1 cellular context compared by ENCODE assay signal in the genomic region with DNA sequence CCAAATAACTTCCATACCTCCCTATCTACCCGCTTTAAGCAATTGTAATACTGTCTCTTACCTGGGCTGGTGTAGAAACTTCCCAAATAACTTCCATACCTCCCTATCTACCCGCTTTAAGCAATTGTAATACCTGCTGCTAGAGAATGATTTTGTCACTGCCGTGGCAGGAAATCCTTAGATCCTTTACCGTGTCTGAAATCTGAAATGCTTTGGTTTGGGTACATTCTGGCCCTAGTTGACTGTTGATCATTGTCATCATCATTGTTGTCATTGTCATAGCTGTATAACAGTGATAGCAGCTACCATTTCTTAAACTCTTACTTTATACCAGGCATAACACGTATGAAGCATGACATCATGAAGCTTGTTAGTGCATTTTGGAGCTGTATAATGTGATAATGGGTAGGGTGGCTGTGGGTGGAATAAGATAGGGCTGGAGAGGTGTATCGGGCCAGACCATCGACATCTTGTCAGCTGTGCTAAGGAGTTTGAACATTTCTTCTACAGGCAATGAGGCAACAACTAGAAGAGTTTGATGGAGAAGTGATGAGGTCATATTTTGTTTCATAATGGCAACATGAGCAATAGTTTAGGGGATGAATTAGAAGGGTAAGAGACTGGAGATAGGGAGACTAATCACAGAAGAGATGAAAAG.
TF ChIP-seq lines count a peak whose summit lies in the region.

No MANE protein-coding gene starts in this region.

TF ChIP-seq in K562, 482 proteins besides CTCF, POLR2A, EP300 and RAD21 (continued from another document and continues in another):
- TF ChIP-seq, protein P1, sequence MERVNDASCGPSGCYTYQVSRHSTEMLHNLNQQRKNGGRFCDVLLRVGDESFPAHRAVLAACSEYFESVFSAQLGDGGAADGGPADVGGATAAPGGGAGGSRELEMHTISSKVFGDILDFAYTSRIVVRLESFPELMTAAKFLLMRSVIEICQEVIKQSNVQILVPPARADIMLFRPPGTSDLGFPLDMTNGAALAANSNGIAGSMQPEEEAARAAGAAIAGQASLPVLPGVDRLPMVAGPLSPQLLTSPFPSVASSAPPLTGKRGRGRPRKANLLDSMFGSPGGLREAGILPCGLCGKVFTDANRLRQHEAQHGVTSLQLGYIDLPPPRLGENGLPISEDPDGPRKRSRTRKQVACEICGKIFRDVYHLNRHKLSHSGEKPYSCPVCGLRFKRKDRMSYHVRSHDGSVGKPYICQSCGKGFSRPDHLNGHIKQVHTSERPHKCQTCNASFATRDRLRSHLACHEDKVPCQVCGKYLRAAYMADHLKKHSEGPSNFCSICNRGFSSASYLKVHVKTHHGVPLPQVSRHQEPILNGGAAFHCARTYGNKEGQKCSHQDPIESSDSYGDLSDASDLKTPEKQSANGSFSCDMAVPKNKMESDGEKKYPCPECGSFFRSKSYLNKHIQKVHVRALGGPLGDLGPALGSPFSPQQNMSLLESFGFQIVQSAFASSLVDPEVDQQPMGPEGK (CRISPR knock-in tag; IDR thresholded peaks at IDR 0.05; ENCODE audit: borderline replicate concordance) = no peak
- TF ChIP-seq POU5F1 (IDR thresholded peaks at IDR 0.05; ENCODE audit: borderline replicate concordance, low read depth, low read length, partially characterized antibody) (no peak), SMC3 (conservative IDR thresholded peaks at IDR 0.05; ENCODE audit: insufficient read depth, low read depth, low read length) (no peak), SMARCA4 (IDR thresholded peaks at IDR 0.05) (peak; percentile 39; the same call in 1 of the 2 replicates), ZNF134 (CRISPR knock-in tag; conservative IDR thresholded peaks at IDR 0.05) (no peak), TEAD4 (IDR thresholded peaks at IDR 0.05; ENCODE audit: low read length) (peak; percentile 81), TEAD4 (CRISPR knock-in tag; IDR thresholded peaks at IDR 0.05; ENCODE audit: borderline replicate concordance) (no peak), SIN3A (IDR thresholded peaks at IDR 0.05; ENCODE audit: borderline replicate concordance in 2 of 2, control insufficient read depth in 1 of 2, low read depth in 2 of 2, low read length in 2 of 2) (no peak), NCOA1 (IDR thresholded peaks at IDR 0.05; ENCODE audit: low read depth) (peak; percentile 66; the same call in 1 of the 2 replicates), SRSF1 (IDR thresholded peaks at IDR 0.05; ENCODE audit: low read depth, low read length) (no peak), NFIC (IDR thresholded peaks at IDR 0.05) (peak; percentile 30; the same call in 1 of the 2 replicates), SAP30 (IDR thresholded peaks at IDR 0.05; ENCODE audit: borderline replicate concordance, insufficient read depth, low read depth, low read length, poor library complexity, severe bottlenecking) (no peak), TOE1 (IDR thresholded peaks at IDR 0.05; ENCODE audit: borderline replicate concordance) (no peak), TOE1 (CRISPR knock-in tag; IDR thresholded peaks at IDR 0.05; ENCODE audit: borderline replicate concordance, low read depth) (no peak), NCOR1 (IDR thresholded peaks at IDR 0.05) (peak; percentile 74), CREM (IDR thresholded peaks at IDR 0.05; ENCODE audit: low read depth) (peak; percentile 59), ZNF175 (CRISPR knock-in tag; IDR thresholded peaks at IDR 0.05; ENCODE audit: low read depth) (no peak), MAFK (IDR thresholded peaks at IDR 0.05; ENCODE audit: low read length) (no peak), CEBPB (tag; IDR thresholded peaks at IDR 0.05) (peak; percentile 67), KDM1A (IDR thresholded peaks at IDR 0.05) (0 out of 4 replicates have a peak, but pooled peaks of 1 of the 2 experiments have one; percentile 12), NFXL1 (CRISPR knock-in tag; IDR thresholded peaks at IDR 0.05) (no peak), RBM15 (IDR thresholded peaks at IDR 0.05; ENCODE audit: insufficient read depth, low read length) (no peak), HSF4 (CRISPR knock-in tag; IDR thresholded peaks at IDR 0.05; ENCODE audit: borderline replicate concordance) (no peak), EP400 (IDR thresholded peaks at IDR 0.05) (no peak), ATF1 (CRISPR knock-in tag; IDR thresholded peaks at IDR 0.05) (no peak), ATF1 (tag; IDR thresholded peaks at IDR 0.05) (peak; percentile 67), FOXA1 (IDR thresholded peaks at IDR 0.05; ENCODE audit: borderline replicate concordance) (no peak), BCOR (IDR thresholded peaks at IDR 0.05) (no peak), HDAC2 (IDR thresholded peaks at IDR 0.05) (peak; percentile 24; the same call in 1 of the 2 replicates), ZNF431 (CRISPR knock-in tag; IDR thresholded peaks at IDR 0.05) (no peak), SAFB (IDR thresholded peaks at IDR 0.05; ENCODE audit: borderline replicate concordance, low read depth, low read length) (no peak), SLC30A9 (CRISPR knock-in tag; IDR thresholded peaks at IDR 0.05) (no peak), TAF9B (IDR thresholded peaks at IDR 0.05; ENCODE audit: partially characterized antibody) (peak; percentile 49), ZC3H4 (CRISPR knock-in tag; IDR thresholded peaks at IDR 0.05; ENCODE audit: borderline replicate concordance) (no peak), ZNF668 (CRISPR knock-in tag; IDR thresholded peaks at IDR 0.05) (no peak)
- TF ChIP-seq, protein P2, sequence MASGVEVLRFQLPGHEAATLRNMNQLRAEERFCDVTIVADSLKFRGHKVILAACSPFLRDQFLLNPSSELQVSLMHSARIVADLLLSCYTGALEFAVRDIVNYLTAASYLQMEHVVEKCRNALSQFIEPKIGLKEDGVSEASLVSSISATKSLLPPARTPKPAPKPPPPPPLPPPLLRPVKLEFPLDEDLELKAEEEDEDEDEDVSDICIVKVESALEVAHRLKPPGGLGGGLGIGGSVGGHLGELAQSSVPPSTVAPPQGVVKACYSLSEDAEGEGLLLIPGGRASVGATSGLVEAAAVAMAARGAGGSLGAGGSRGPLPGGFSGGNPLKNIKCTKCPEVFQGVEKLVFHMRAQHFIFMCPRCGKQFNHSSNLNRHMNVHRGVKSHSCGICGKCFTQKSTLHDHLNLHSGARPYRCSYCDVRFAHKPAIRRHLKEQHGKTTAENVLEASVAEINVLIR (CRISPR knock-in tag; IDR thresholded peaks at IDR 0.05) = no peak
- TF ChIP-seq, protein P3, sequence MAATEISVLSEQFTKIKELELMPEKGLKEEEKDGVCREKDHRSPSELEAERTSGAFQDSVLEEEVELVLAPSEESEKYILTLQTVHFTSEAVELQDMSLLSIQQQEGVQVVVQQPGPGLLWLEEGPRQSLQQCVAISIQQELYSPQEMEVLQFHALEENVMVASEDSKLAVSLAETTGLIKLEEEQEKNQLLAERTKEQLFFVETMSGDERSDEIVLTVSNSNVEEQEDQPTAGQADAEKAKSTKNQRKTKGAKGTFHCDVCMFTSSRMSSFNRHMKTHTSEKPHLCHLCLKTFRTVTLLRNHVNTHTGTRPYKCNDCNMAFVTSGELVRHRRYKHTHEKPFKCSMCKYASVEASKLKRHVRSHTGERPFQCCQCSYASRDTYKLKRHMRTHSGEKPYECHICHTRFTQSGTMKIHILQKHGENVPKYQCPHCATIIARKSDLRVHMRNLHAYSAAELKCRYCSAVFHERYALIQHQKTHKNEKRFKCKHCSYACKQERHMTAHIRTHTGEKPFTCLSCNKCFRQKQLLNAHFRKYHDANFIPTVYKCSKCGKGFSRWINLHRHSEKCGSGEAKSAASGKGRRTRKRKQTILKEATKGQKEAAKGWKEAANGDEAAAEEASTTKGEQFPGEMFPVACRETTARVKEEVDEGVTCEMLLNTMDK (IDR thresholded peaks at IDR 0.05; ENCODE audit: borderline replicate concordance, insufficient read depth, low read depth, low read length, poor library complexity, severe bottlenecking) = no peak
- TF ChIP-seq, protein P4, sequence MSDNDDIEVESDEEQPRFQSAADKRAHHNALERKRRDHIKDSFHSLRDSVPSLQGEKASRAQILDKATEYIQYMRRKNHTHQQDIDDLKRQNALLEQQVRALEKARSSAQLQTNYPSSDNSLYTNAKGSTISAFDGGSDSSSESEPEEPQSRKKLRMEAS (CRISPR knock-in tag; IDR thresholded peaks at IDR 0.05) = no peak
- TF ChIP-seq, protein P5, sequence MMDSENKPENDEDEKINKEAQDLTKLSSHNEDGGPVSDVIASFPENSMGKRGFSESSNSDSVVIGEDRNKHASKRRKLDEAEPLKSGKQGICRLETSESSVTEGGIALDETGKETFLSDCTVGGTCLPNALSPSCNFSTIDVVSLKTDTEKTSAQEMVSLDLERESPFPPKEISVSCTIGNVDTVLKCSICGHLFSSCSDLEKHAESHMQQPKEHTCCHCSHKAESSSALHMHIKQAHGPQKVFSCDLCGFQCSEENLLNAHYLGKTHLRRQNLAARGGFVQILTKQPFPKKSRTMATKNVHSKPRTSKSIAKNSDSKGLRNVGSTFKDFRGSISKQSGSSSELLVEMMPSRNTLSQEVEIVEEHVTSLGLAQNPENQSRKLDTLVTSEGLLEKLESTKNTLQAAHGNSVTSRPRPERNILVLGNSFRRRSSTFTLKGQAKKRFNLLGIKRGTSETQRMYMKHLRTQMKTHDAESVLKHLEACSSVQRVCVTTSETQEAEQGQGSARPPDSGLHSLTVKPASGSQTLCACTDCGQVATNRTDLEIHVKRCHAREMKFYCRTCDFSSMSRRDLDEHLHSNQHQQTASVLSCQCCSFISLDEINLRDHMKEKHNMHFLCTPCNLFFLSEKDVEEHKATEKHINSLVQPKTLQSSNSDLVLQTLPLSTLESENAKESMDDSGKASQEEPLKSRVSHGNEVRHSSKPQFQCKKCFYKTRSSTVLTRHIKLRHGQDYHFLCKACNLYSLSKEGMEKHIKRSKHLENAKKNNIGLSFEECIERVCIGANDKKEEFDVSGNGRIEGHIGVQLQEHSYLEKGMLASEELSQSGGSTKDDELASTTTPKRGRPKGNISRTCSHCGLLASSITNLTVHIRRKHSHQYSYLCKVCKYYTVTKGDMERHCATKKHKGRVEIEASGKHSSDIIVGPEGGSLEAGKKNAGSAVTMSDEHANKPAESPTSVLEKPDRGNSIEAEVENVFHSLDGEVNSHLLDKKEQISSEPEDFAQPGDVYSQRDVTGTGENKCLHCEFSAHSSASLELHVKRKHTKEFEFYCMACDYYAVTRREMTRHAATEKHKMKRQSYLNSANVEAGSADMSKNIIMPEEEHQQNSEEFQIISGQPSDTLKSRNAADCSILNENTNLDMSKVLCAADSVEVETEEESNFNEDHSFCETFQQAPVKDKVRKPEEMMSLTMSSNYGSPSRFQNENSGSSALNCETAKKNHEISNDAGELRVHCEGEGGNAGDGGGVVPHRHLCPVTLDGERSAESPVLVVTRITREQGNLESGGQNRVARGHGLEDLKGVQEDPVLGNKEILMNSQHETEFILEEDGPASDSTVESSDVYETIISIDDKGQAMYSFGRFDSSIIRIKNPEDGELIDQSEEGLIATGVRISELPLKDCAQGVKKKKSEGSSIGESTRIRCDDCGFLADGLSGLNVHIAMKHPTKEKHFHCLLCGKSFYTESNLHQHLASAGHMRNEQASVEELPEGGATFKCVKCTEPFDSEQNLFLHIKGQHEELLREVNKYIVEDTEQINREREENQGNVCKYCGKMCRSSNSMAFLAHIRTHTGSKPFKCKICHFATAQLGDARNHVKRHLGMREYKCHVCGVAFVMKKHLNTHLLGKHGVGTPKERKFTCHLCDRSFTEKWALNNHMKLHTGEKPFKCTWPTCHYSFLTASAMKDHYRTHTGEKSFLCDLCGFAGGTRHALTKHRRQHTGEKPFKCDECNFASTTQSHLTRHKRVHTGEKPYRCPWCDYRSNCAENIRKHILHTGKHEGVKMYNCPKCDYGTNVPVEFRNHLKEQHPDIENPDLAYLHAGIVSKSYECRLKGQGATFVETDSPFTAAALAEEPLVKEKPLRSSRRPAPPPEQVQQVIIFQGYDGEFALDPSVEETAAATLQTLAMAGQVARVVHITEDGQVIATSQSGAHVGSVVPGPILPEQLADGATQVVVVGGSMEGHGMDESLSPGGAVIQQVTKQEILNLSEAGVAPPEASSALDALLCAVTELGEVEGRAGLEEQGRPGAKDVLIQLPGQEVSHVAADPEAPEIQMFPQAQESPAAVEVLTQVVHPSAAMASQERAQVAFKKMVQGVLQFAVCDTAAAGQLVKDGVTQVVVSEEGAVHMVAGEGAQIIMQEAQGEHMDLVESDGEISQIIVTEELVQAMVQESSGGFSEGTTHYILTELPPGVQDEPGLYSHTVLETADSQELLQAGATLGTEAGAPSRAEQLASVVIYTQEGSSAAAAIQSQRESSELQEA (IDR thresholded peaks at IDR 0.05; ENCODE audit: low read depth) = no peak
- TF ChIP-seq, protein P6, sequence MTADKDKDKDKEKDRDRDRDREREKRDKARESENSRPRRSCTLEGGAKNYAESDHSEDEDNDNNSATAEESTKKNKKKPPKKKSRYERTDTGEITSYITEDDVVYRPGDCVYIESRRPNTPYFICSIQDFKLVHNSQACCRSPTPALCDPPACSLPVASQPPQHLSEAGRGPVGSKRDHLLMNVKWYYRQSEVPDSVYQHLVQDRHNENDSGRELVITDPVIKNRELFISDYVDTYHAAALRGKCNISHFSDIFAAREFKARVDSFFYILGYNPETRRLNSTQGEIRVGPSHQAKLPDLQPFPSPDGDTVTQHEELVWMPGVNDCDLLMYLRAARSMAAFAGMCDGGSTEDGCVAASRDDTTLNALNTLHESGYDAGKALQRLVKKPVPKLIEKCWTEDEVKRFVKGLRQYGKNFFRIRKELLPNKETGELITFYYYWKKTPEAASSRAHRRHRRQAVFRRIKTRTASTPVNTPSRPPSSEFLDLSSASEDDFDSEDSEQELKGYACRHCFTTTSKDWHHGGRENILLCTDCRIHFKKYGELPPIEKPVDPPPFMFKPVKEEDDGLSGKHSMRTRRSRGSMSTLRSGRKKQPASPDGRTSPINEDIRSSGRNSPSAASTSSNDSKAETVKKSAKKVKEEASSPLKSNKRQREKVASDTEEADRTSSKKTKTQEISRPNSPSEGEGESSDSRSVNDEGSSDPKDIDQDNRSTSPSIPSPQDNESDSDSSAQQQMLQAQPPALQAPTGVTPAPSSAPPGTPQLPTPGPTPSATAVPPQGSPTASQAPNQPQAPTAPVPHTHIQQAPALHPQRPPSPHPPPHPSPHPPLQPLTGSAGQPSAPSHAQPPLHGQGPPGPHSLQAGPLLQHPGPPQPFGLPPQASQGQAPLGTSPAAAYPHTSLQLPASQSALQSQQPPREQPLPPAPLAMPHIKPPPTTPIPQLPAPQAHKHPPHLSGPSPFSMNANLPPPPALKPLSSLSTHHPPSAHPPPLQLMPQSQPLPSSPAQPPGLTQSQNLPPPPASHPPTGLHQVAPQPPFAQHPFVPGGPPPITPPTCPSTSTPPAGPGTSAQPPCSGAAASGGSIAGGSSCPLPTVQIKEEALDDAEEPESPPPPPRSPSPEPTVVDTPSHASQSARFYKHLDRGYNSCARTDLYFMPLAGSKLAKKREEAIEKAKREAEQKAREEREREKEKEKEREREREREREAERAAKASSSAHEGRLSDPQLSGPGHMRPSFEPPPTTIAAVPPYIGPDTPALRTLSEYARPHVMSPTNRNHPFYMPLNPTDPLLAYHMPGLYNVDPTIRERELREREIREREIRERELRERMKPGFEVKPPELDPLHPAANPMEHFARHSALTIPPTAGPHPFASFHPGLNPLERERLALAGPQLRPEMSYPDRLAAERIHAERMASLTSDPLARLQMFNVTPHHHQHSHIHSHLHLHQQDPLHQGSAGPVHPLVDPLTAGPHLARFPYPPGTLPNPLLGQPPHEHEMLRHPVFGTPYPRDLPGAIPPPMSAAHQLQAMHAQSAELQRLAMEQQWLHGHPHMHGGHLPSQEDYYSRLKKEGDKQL (CRISPR knock-in tag; IDR thresholded peaks at IDR 0.05; ENCODE audit: borderline replicate concordance) = no peak
- TF ChIP-seq, protein P7, sequence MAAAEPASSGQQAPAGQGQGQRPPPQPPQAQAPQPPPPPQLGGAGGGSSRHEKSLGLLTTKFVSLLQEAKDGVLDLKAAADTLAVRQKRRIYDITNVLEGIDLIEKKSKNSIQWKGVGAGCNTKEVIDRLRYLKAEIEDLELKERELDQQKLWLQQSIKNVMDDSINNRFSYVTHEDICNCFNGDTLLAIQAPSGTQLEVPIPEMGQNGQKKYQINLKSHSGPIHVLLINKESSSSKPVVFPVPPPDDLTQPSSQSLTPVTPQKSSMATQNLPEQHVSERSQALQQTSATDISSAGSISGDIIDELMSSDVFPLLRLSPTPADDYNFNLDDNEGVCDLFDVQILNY (CRISPR knock-in tag; IDR thresholded peaks at IDR 0.05) = no peak
